ENCODE assay signal across 11 cellular contexts in the genomic region with DNA sequence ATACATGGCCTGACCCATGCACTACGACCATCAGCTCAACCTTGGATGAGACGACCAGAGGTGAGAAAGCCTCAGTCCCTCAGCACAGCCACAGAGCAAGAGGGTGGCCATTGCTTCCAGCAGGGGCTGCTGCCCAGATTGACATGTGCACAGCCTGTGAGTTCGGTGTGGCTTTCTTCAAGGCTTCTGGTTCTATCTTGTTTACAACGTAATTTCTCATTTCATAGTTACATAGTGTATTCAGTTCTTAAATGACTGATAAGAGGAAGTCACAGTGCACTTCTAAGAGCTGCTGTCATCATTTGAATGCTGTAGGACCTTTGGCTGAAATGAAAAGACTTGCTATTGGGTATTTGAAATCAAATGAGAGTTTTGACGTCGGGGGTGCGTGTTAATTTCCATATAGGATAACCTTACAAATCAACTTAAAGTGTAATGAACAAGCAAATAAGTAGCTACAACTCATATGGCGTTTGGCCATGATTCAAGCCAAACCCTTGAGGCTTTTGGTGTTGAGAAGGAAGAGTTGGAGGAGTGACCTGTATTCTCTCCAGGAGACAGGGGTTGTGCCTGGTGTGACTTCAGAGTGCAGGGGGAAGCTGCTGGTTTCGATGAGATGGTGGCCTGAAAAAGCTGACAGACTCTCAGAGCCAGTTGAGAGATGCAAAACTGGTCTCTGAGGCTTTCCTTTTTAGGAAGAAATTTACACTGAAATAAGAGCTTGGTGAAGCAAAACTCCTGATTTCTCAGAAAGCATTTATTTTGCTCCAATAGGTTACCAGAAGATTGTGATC. TPM values are rescaled to one million over a fixed set of nuclear protein-coding genes. Genes with fewer than 3 reads are reported as not detected.
A peak's percentile ranks its signal among the peaks of the same experiment; 100 is the strongest.
DNase-seq lines count a peak whose midpoint lies in the region; ATAC-seq and TF ChIP-seq lines count a peak whose summit lies in the region.
"Had no signal": no experiment of that assay in that cellular context is flagged by ENCODE, and none has a peak within 500 bp of the region (broad histone marks: within the 10 kb centered on the region; RNA-seq: fewer than 3 reads in every experiment).

No MANE protein-coding gene starts in this region.

- no peak for TF ChIP-seq POLR2A in uterus (IDR thresholded peaks at IDR 0.05)

- no peaks in the 10 kb centered on the region for H3K9me3 ChIP-seq in DOHH2 (ENCODE audit: control insufficient read depth, insufficient read depth, low read length)
- no peaks in the 10 kb centered on the region for H3K9me3 ChIP-seq in Karpas-422 (ENCODE audit: low read length)
- H3K9me3 ChIP-seq in uterus, result no peaks in the 10 kb centered on the region

- H3K4me3 ChIP-seq in DOHH2 (ENCODE audit: low read length), result no peak overlapping the region
- H3K4me3 ChIP-seq in Karpas-422 (ENCODE audit: low read length), result no peak overlapping the region
- H3K4me3 ChIP-seq in uterus, result no peak overlapping the region

- peak; percentile 73 for DNase-seq in Karpas-422
- DNase-seq in NOMO-1 treated with DMSO at 0.1 percent for 48 hours (lab: John Stamatoyannopoulos, UW; ENCODE audit: unreplicated experiment), result no peak
- no peak for DNase-seq in stimulated activated naive CD4-positive, alpha-beta T cell (lab: John Stamatoyannopoulos, UW)
- no peak for DNase-seq in uterus
- no peak for DNase-seq in NCI-H2171 (lab: John Stamatoyannopoulos, UW)
- DNase-seq: CD8-positive, alpha-beta T cell; NCI-H146; stimulated activated naive CD4-positive, alpha-beta T cell treated with Interleukin-2 at 50 U/mL for 16 hours had no signal

- H3K27me3 ChIP-seq in DOHH2 (ENCODE audit: control insufficient read depth, low read length) (no peaks in the 10 kb centered on the region), Karpas-422 (ENCODE audit: low read length) (no peaks in the 10 kb centered on the region), uterus (no peaks in the 10 kb centered on the region)

- H3K36me3 ChIP-seq in DOHH2 (ENCODE audit: control insufficient read depth, low read length), result peaks cover 5% of the 10 kb centered on the region; the same call in 1 of the 2 replicates
- no peaks in the 10 kb centered on the region for H3K36me3 ChIP-seq in Karpas-422 (ENCODE audit: insufficient read depth, low read length)
- no peaks in the 10 kb centered on the region for H3K36me3 ChIP-seq in uterus

- TF ChIP-seq CTCF in DOHH2 (IDR thresholded peaks at IDR 0.05; ENCODE audit: low read depth, low read length, poor library complexity, severe bottlenecking) (no peak), uterus (IDR thresholded peaks at IDR 0.05) (no peak)

- H3K27ac ChIP-seq in DOHH2 (ENCODE audit: low read depth, low read length), result no peak overlapping the region
- H3K27ac ChIP-seq in Karpas-422 (ENCODE audit: low read length), result no peak overlapping the region
- H3K27ac ChIP-seq in uterus, result no peak overlapping the region

- H3K9ac ChIP-seq in Karpas-422 (ENCODE audit: low read length), result no peak overlapping the region

- H3F3A ChIP-seq in DOHH2 (ENCODE audit: control insufficient read depth, insufficient read depth), result no peaks in the 10 kb centered on the region

- H3K79me2 ChIP-seq in DOHH2 (ENCODE audit: control insufficient read depth, low read length), result peaks cover 5% of the 10 kb centered on the region; the same call in 1 of the 2 replicates
- H3K79me2 ChIP-seq in Karpas-422 (ENCODE audit: low read length), result no peaks in the 10 kb centered on the region

- H4K20me1 ChIP-seq in DOHH2 (ENCODE audit: control insufficient read depth, insufficient read depth, low read depth, low read length), result peaks cover 4% of the 10 kb centered on the region; the same call in 1 of the 2 replicates
- peaks cover 64% of the 10 kb centered on the region for H4K20me1 ChIP-seq in Karpas-422 (ENCODE audit: insufficient read depth, low read depth, low read length)

- peak; percentile 84 for ATAC-seq in GM19035 (IDR thresholded peaks at IDR 0.05; ENCODE audit: unreplicated experiment)
- peak; percentile 82 for ATAC-seq in HG02763 (IDR thresholded peaks at IDR 0.05; ENCODE audit: unreplicated experiment)
- ATAC-seq: CD8-positive, alpha-beta T cell had no signal

- H3K4me1 ChIP-seq in DOHH2 (ENCODE audit: control insufficient read depth, low read length) (peaks cover 12% of the 10 kb centered on the region), Karpas-422 (ENCODE audit: low read length) (peaks cover 11% of the 10 kb centered on the region), uterus (no peaks in the 10 kb centered on the region)

- no peak overlapping the region for H2AFZ ChIP-seq in Karpas-422 (ENCODE audit: low read length)

- H3K4me2 ChIP-seq in DOHH2 (ENCODE audit: low read length) (peak overlapping the region; percentile 20; the same call in 1 of the 2 replicates), Karpas-422 (ENCODE audit: low read depth, low read length, poor library complexity, severe bottlenecking) (no peak overlapping the region)

- H3K9me2 ChIP-seq in DOHH2 (replicated peaks; ENCODE audit: control insufficient read depth, low read length), result no peaks in the 10 kb centered on the region
- H3K9me2 ChIP-seq in Karpas-422 (replicated peaks; ENCODE audit: insufficient read depth, low read length), result no peaks in the 10 kb centered on the region

- intact Hi-C loops in uterus (cut with DNase I; ENCODE audit: low total_unique reads), result no loop called here

RNA-seq across cellular contexts. Expression of gene TSHZ1, which starts 51.0 kb away (rescaled TPM):
- 4.7 and 5.7 TPM in 2 replicates for total RNA-seq in Karpas-422 (2014; rRNA removed; shearing (Covaris generic); ENCODE audit: low replicate concordance)
- total RNA-seq in uterus, result 10 to 100 TPM in 3 of 4 donors, 1 to 10 TPM in 1; 10.0 to 31.9 (median 21.4) TPM

RNA-seq across cellular contexts. Expression of gene PTGR3, which starts 52.7 kb away (rescaled TPM):
- total RNA-seq in Karpas-422 (2014; rRNA removed; shearing (Covaris generic); ENCODE audit: low replicate concordance), result 6.6 and 17.7 TPM in 2 replicates
- 10 to 100 TPM in 3 of 4 donors, 1 to 10 TPM in 1; 4.9 to 30.8 (median 21.7) TPM for total RNA-seq in uterus
